In genomic region chr3:71616571-71617021, GRCh38 we compare ENCODE assay signal across 16 cellular contexts. TPM values are rescaled to one million over a fixed set of nuclear protein-coding genes. Genes with fewer than 3 reads are reported as not detected.
DNase-seq lines count a peak whose midpoint lies in the region; TF ChIP-seq lines count a peak whose summit lies in the region.
"Had no signal": no experiment of that assay in that cellular context is flagged by ENCODE, and none has a peak within 500 bp of the region (broad histone marks: within the 10 kb centered on the region; RNA-seq: fewer than 3 reads in every experiment).

No MANE protein-coding gene starts in this region.

- no peaks in the 10 kb centered on the region for H3K27me3 Mint-ChIP-seq in activated CD4-positive, alpha-beta T cell treated with anti-CD3 and anti-CD28 coated beads, Interleukin-2, amount 10 ng/mL, durations not matched to agents 24 days and 14 days

- H3K36me3 ChIP-seq in BLaER1: no peaks in the 10 kb centered on the region

- H3K36me3 Mint-ChIP-seq in activated CD4-positive, alpha-beta T cell treated with anti-CD3 and anti-CD28 coated beads, Interleukin-2, amount 10 ng/mL, durations not matched to agents 24 days and 14 days (ENCODE audit: low read depth): no peaks in the 10 kb centered on the region

- peak overlapping the region; percentile 55 for H3K4me2 ChIP-seq in BLaER1

- no peaks in the 10 kb centered on the region for H4K20me1 ChIP-seq in BLaER1

- peaks cover 3% of the 10 kb centered on the region for H3K9me3 Mint-ChIP-seq in activated CD4-positive, alpha-beta T cell treated with anti-CD3 and anti-CD28 coated beads, Interleukin-2, amount 10 ng/mL, durations not matched to agents 24 days and 14 days

- H3K27ac ChIP-seq in BLaER1: no peak overlapping the region
- H3K27ac ChIP-seq in dorsolateral prefrontal cortex: peak overlapping the region in 8 of 59 donors; percentile 2 to 43 (median 38)

- H3K4me3 ChIP-seq in BLaER1 (no peak overlapping the region), dorsolateral prefrontal cortex (no peak overlapping the region)
- H3K4me3 ChIP-seq: GM12878 had no signal

- H3K4me1 ChIP-seq in BLaER1: peaks cover 10% of the 10 kb centered on the region

- peaks cover 3% of the 10 kb centered on the region for H3K4me1 Mint-ChIP-seq in activated CD4-positive, alpha-beta T cell treated with anti-CD3 and anti-CD28 coated beads, Interleukin-2, amount 10 ng/mL, durations not matched to agents 24 days and 14 days
- H3K4me1 Mint-ChIP-seq: CD14-positive monocyte had no signal

- peak; percentile 57 for DNase-seq in activated CD4-positive, alpha-beta T cell treated with anti-CD3 and anti-CD28 coated beads, Interleukin-2, amount 10 ng/mL, durations not matched to agents 24 days and 14 days
- no peak for DNase-seq in activated CD4-positive, alpha-beta T cell treated with anti-CD3 and anti-CD28 coated beads, Interleukin-2, amount 50 U/mL, for 1 hour
- DNase-seq in NAMALWA (ENCODE audit: low spot score) (peak; percentile 3), dorsolateral prefrontal cortex (peak in 6 of 10 donors; percentile 9 to 68 (median 53)), COLO829 (ENCODE audit: low spot score) (no peak), hippocampal formation (lab: John Stamatoyannopoulos, UW) (no peak)
- no peak for DNase-seq in activated CD8-positive, alpha-beta memory T cell treated with anti-CD3 and anti-CD28 coated beads, Interleukin-2, amount 50 U/mL, for 4 hours
- DNase-seq: DMS53, H7, Karpas-422, NCI-H1930, NCI-H2171 treated with DMSO at 0.1 percent for 48 hours, NCI-H82 had no signal

- no peak for TF ChIP-seq CTCF in dorsolateral prefrontal cortex (IDR thresholded peaks at IDR 0.05 in 54 of 56, conservative IDR thresholded peaks at IDR 0.05 in 2 of 56; ENCODE audit: low read depth in 1 of 56, partially characterized antibody in 56 of 56)

- H3K9ac ChIP-seq in BLaER1: no peak overlapping the region

- H3K27me3 ChIP-seq in BLaER1 (no peaks in the 10 kb centered on the region), dorsolateral prefrontal cortex (no peaks in the 10 kb centered on the region)

- H3K9me3 ChIP-seq in BLaER1: no peaks in the 10 kb centered on the region

- intact Hi-C loops in activated CD4-positive, alpha-beta T cell treated with anti-CD3 and anti-CD28 coated beads, Interleukin-2, amount 10 ng/mL, durations not matched to agents 24 days and 14 days (cut with micrococcal nuclease): no loop called here
- intact Hi-C loops in dorsolateral prefrontal cortex (cut with DNase I): loop anchor here in 1 of 2 donors (1.0 kb wide), 1 partner anchor 17 kb away; no protein-coding TSS in a partner anchor

- H3K4me3 Mint-ChIP-seq in activated CD4-positive, alpha-beta T cell treated with anti-CD3 and anti-CD28 coated beads, Interleukin-2, amount 10 ng/mL, durations not matched to agents 24 days and 14 days: no peak overlapping the region
- H3K4me3 Mint-ChIP-seq: CD14-positive monocyte had no signal

- no peak overlapping the region for H3K27ac Mint-ChIP-seq in activated CD4-positive, alpha-beta T cell treated with anti-CD3 and anti-CD28 coated beads, Interleukin-2, amount 10 ng/mL, durations not matched to agents 24 days and 14 days
- H3K27ac Mint-ChIP-seq: CD14-positive monocyte had no signal

RNA-seq across cellular contexts. Expression of gene FOXP1, which starts 33.1 kb away (rescaled TPM):
- total RNA-seq in activated CD4-positive, alpha-beta T cell treated with anti-CD3 and anti-CD28 coated beads, Interleukin-2, amount 10 ng/mL, durations not matched to agents 24 days and 14 days: 102 and 110 TPM in 2 replicates
- 100 to 1,000 TPM in 108 of 120 experiments, 10 to 100 TPM in 12; 84.2 to 160 (median 118) TPM for total RNA-seq in dorsolateral prefrontal cortex

Comparison
In these comparisons a context has a peak if more than half of its experiments do, and no peak if none do; other contexts are left out.
1. DNase-seq: peak in activated CD4-positive, alpha-beta T cell treated with anti-CD3 and anti-CD28 coated beads, Interleukin-2, amount 10 ng/mL, durations not matched to agents 24 days and 14 days (single experiment), NAMALWA (single experiment) and dorsolateral prefrontal cortex (6 of 10); none in activated CD4-positive, alpha-beta T cell treated with anti-CD3 and anti-CD28 coated beads, Interleukin-2, amount 50 U/mL, for 1 hour (single experiment), COLO829 (single experiment), activated CD8-positive, alpha-beta memory T cell treated with anti-CD3 and anti-CD28 coated beads, Interleukin-2, amount 50 U/mL, for 4 hours (single experiment) and hippocampal formation (0 of 2).